Comparison of ENCODE assay signal across 14 cellular contexts in genomic region chr2:12173271-12173942, GRCh38.
DNase-seq lines count a peak whose midpoint lies in the region; ATAC-seq and TF ChIP-seq lines count a peak whose summit lies in the region.
"Had no signal": no experiment of that assay in that cellular context is flagged by ENCODE, and none has a peak within 500 bp of the region (broad histone marks: within the 10 kb centered on the region; RNA-seq: fewer than 3 reads in every experiment).

No MANE protein-coding gene starts in this region.

- ATAC-seq in GM18867 (IDR thresholded peaks at IDR 0.05; ENCODE audit: unreplicated experiment) (no peak), HG02973 (IDR thresholded peaks at IDR 0.05; ENCODE audit: unreplicated experiment) (no peak)

- dilution Hi-C loops in mammary epithelial cell (cut with HindIII; ENCODE audit: low sequenced_read_pairs) = no loop called here

- no peaks in the 10 kb centered on the region for H3K9me3 ChIP-seq in mammary epithelial cell (replicated peaks; ENCODE audit: insufficient read depth, low read length)

- H3K4me3 ChIP-seq in mammary epithelial cell (replicated peaks in 1 of 3; ENCODE audit: insufficient read depth in 1 of 3, low read depth in 2 of 3, low read length in 3 of 3) = no peak overlapping the region

- intact Hi-C loops in mammary epithelial cell (cut with micrococcal nuclease) = loop anchor here (1.0 to 10.0 kb wide), 4 partner anchors 310 to 831 kb away; no protein-coding TSS in a partner anchor

- peak; percentile 39 for TF ChIP-seq RAD21 in Ishikawa (IDR thresholded peaks at IDR 0.05; ENCODE audit: low read depth)

- no peaks in the 10 kb centered on the region for H3K36me3 ChIP-seq in mammary epithelial cell (ENCODE audit: insufficient read depth, low read length)

- WGBS in mammary epithelial cell (ENCODE audit: low coverage, missing lambda C conversion rate) = 100% methylated on average over 1 of the region's 1 CpG

- peaks cover 26% of the 10 kb centered on the region for H3K4me1 ChIP-seq in mammary epithelial cell (ENCODE audit: insufficient read depth, low read length)

- BruUV-seq in mammary epithelial cell (replicated peaks; lab: Mats Ljungman, UMichigan) = no TSS peak

- H3K9ac ChIP-seq in mammary epithelial cell (ENCODE audit: insufficient read depth, low read length) = no peak overlapping the region

- H3K27ac ChIP-seq in C4-2B = no peak overlapping the region
- no peak overlapping the region for H3K27ac ChIP-seq in mammary epithelial cell (ENCODE audit: insufficient read depth, low read depth, low read length)

- H3K4me2 ChIP-seq in mammary epithelial cell (ENCODE audit: insufficient read depth, low read depth, low read length) = no peak overlapping the region

- DNase-seq in mammary epithelial cell = no peak
- peak; percentile 28 to 33 for DNase-seq in lung microvascular endothelial cell (ENCODE audit: low read depth in 2 of 2)
- no peak for DNase-seq in C1 segment of cervical spinal cord (lab: John Stamatoyannopoulos, UW)
- DNase-seq in COR-L47 (lab: John Stamatoyannopoulos, UW) = no peak
- DNase-seq: activated CD4-positive, CD25-positive, alpha-beta regulatory T cell treated with anti-CD3 and anti-CD28 coated beads, Interleukin-2, amount 50 U/mL, for 72 hours; activated T-cell treated with anti-CD3 and anti-CD28 coated beads, Interleukin-2, amount 50 U/mL, for 24 hours; aorta; DMS153; stimulated activated CD4-positive, alpha-beta T cell treated with anti-CD3 and anti-CD28 coated beads, Interleukin-12 subunit alpha, Interleukin-12 subunit beta, amount 100 ng/mL, for 4 hours; SW 1271 had no signal

- in situ Hi-C loops in mammary epithelial cell (cut with MboI; ENCODE audit: low sequenced_read_pairs in 2 of 2) = no loop called here

- H3K27me3 ChIP-seq in mammary epithelial cell (ENCODE audit: insufficient read depth, low read length) = no peaks in the 10 kb centered on the region

- no peak for TF ChIP-seq EP300 in Ishikawa (IDR thresholded peaks at IDR 0.05; ENCODE audit: borderline replicate concordance)

- H3K79me2 ChIP-seq in mammary epithelial cell (ENCODE audit: insufficient read depth, low read length) = no peaks in the 10 kb centered on the region

- no peaks in the 10 kb centered on the region for H4K20me1 ChIP-seq in mammary epithelial cell (ENCODE audit: insufficient read depth, low read length)

- H2AFZ ChIP-seq in mammary epithelial cell (ENCODE audit: low read depth, low read length) = no peak overlapping the region

- TF ChIP-seq CTCF in C4-2B (conservative IDR thresholded peaks at IDR 0.05) (peak; percentile 15; the same call in 1 of the 2 replicates), mammary epithelial cell (conservative IDR thresholded peaks at IDR 0.05 in 1 of 2, IDR thresholded peaks at IDR 0.05 in 1 of 2; ENCODE audit: extremely low read depth in 1 of 2, insufficient read depth in 1 of 2, low read depth in 1 of 2, low read length in 2 of 2) (peak; percentile 29 to 53)

- CTCF ChIA-PET in mammary epithelial cell (lab: Charles Lee; ENCODE audit: low non-redundant PET) = no interaction called here

TF ChIP-seq in Ishikawa, 13 proteins besides CTCF, POLR2A, EP300 and RAD21:
- TF ChIP-seq YY1 (IDR thresholded peaks at IDR 0.05; ENCODE audit: low read depth) (no peak), FOXM1 (IDR thresholded peaks at IDR 0.05; ENCODE audit: borderline replicate concordance, low read depth) (no peak), NFIC (IDR thresholded peaks at IDR 0.05) (no peak), USF1 (IDR thresholded peaks at IDR 0.05) (no peak), MAX (IDR thresholded peaks at IDR 0.05) (no peak), TCF12 (IDR thresholded peaks at IDR 0.05; ENCODE audit: low read depth) (no peak), EGR1 (IDR thresholded peaks at IDR 0.05) (no peak), CEBPB (IDR thresholded peaks at IDR 0.05) (no peak), TAF1 (IDR thresholded peaks at IDR 0.05; ENCODE audit: low read depth) (no peak), TEAD4 (IDR thresholded peaks at IDR 0.05) (no peak), ZBTB7A (IDR thresholded peaks at IDR 0.05; ENCODE audit: low read depth) (no peak), CREB1 (IDR thresholded peaks at IDR 0.05; ENCODE audit: low read depth) (no peak)
- TF ChIP-seq, protein P1, sequence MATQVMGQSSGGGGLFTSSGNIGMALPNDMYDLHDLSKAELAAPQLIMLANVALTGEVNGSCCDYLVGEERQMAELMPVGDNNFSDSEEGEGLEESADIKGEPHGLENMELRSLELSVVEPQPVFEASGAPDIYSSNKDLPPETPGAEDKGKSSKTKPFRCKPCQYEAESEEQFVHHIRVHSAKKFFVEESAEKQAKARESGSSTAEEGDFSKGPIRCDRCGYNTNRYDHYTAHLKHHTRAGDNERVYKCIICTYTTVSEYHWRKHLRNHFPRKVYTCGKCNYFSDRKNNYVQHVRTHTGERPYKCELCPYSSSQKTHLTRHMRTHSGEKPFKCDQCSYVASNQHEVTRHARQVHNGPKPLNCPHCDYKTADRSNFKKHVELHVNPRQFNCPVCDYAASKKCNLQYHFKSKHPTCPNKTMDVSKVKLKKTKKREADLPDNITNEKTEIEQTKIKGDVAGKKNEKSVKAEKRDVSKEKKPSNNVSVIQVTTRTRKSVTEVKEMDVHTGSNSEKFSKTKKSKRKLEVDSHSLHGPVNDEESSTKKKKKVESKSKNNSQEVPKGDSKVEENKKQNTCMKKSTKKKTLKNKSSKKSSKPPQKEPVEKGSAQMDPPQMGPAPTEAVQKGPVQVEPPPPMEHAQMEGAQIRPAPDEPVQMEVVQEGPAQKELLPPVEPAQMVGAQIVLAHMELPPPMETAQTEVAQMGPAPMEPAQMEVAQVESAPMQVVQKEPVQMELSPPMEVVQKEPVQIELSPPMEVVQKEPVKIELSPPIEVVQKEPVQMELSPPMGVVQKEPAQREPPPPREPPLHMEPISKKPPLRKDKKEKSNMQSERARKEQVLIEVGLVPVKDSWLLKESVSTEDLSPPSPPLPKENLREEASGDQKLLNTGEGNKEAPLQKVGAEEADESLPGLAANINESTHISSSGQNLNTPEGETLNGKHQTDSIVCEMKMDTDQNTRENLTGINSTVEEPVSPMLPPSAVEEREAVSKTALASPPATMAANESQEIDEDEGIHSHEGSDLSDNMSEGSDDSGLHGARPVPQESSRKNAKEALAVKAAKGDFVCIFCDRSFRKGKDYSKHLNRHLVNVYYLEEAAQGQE (IDR thresholded peaks at IDR 0.05; ENCODE audit: low read depth) = no peak

Comparison
In these comparisons a context has a peak if more than half of its experiments do, and no peak if none do; other contexts are left out.
1. DNase-seq: peak in lung microvascular endothelial cell (2 of 2); none in mammary epithelial cell (single experiment), C1 segment of cervical spinal cord (0 of 14) and COR-L47 (single experiment).